In the genomic region with DNA sequence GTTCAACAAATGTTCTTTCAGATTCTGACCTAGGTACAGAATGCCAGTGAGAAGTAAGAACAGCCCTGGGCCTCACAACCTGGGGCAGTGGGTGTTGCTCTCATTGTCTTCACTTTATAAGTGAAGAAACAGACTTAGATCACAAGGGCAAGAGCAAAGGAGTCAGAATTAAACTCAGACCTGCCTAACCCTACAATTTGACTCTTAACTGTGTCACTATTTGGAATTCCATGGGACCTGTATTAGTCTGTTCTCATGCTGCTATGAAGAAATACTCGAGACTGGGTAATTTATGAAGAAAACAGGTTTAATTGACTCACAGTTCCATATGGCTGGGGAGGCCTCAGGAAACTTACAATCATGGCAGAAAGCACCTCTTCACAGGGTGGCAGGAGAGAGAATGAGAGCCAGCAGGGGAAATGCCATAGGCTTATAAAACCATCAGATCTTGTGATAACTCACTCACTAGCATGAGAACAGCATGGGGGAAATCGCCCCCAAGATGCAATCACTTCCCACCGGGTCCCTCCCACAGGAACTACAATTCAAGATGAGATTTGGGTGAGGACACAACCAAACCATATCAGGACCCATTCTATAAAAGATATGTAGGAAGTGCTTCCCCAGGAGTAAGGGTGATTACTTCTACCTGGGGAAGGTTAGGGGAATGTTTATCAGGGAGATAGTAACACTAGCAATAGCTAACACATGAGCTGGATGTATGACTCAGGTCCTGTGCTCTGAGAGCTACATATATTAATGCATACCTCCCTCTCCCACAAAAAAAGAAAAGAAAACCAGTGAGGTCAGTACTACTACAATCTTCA, we compare ENCODE assay signal across 12 cellular contexts.
DNase-seq lines count a peak whose midpoint lies in the region; FAIRE-seq and TF ChIP-seq lines count a peak whose summit lies in the region.
"Had no signal": no experiment of that assay in that cellular context is flagged by ENCODE, and none has a peak within 500 bp of the region (broad histone marks: within the 10 kb centered on the region; RNA-seq: fewer than 3 reads in every experiment).

No MANE protein-coding gene starts in this region.

- FAIRE-seq in keratinocyte (lab: Jason Lieb, UNC) (no peak), GM19239 (lab: Jason Lieb, UNC) (no peak)
- FAIRE-seq: kidney had no signal

- no peaks in the 10 kb centered on the region for H3K9me3 ChIP-seq in keratinocyte (ENCODE audit: control insufficient read depth, low read depth, low read length)

- no peaks in the 10 kb centered on the region for H3K79me2 ChIP-seq in keratinocyte (ENCODE audit: control insufficient read depth, insufficient read depth, low read length)

- TF ChIP-seq CTCF in Calu3 (IDR thresholded peaks at IDR 0.05; ENCODE audit: unreplicated experiment) (no peak), keratinocyte (optimal IDR thresholded peaks at IDR 0.05 in 1 of 3, IDR thresholded peaks at IDR 0.05 in 1 of 3, conservative IDR thresholded peaks at IDR 0.05 in 1 of 3; ENCODE audit: extremely low read depth in 1 of 3, insufficient read depth in 2 of 3, low read length in 3 of 3) (no peak)

- peak overlapping the region; percentile 80 for H3K27ac Mint-ChIP-seq in Calu3 (ENCODE audit: unreplicated experiment)

- H3K4me1 Mint-ChIP-seq in Calu3 (ENCODE audit: low read depth, unreplicated experiment) = peaks cover 86% of the 10 kb centered on the region

- CTCF ChIA-PET in Calu3 (lab: Charles Lee) = interaction anchor here (0.7 to 1.4 kb wide), 3 partner anchors 16 to 224 kb away, joined by 3 to 11 read pairs (median 3); no protein-coding TSS in a partner anchor

- intact Hi-C loops in Calu3 (cut with micrococcal nuclease; ENCODE audit: unreplicated experiment) = no loop called here

- H3K36me3 ChIP-seq in keratinocyte (ENCODE audit: control insufficient read depth in 2 of 2, extremely low read depth in 1 of 2, insufficient read depth in 2 of 2, low read length in 2 of 2) = no peaks in the 10 kb centered on the region

- no peaks in the 10 kb centered on the region for H3K27me3 Mint-ChIP-seq in Calu3 (ENCODE audit: unreplicated experiment)

- no peaks in the 10 kb centered on the region for H3K27me3 ChIP-seq in keratinocyte (ENCODE audit: control insufficient read depth, extremely low read depth, insufficient read depth, low read length)

- peaks cover 67% of the 10 kb centered on the region for H3K36me3 Mint-ChIP-seq in Calu3 (ENCODE audit: insufficient read depth, unreplicated experiment)

- peak overlapping the region; percentile 26 for H3K9ac ChIP-seq in keratinocyte (ENCODE audit: control insufficient read depth, extremely low read depth, insufficient read depth, low read length)

- H3K9me3 Mint-ChIP-seq in Calu3 (ENCODE audit: low read depth, unreplicated experiment) = no peaks in the 10 kb centered on the region

- H3K4me3 ChIP-seq in keratinocyte (ENCODE audit: control insufficient read depth in 2 of 3, extremely low read depth in 1 of 3, insufficient read depth in 2 of 3, low read depth in 1 of 3, low read length in 3 of 3) = no peak overlapping the region

- H2AFZ ChIP-seq in keratinocyte (ENCODE audit: control insufficient read depth, low read length) = no peak overlapping the region

- BruUV-seq in Calu3 (replicated peaks; lab: Mats Ljungman, UMichigan) = TSS peak; percentile 54

- no peaks in the 10 kb centered on the region for H4K20me1 ChIP-seq in keratinocyte (ENCODE audit: control insufficient read depth, extremely low read depth, insufficient read depth, low read length)

- H3K9me1 ChIP-seq in keratinocyte (ENCODE audit: control insufficient read depth, extremely low read depth, insufficient read depth, low read length) = no peaks in the 10 kb centered on the region

- H3K4me2 ChIP-seq in keratinocyte (ENCODE audit: control insufficient read depth, extremely low read depth, insufficient read depth, low read depth, low read length) = peak overlapping the region; percentile 20

- dilution Hi-C loops in keratinocyte (cut with MboI; ENCODE audit: extremely low pct_ligation_motif_present, low sequenced_read_pairs) = no loop called here

- H3K4me3 Mint-ChIP-seq in Calu3 (ENCODE audit: low read depth, unreplicated experiment) = no peak overlapping the region

- H3K27ac ChIP-seq in keratinocyte (ENCODE audit: control insufficient read depth, insufficient read depth, low read length) = peak overlapping the region; percentile 80
- no peak overlapping the region for H3K27ac ChIP-seq in caudate nucleus (ENCODE audit: low read depth, low read length)

- DNase-seq in Calu3 = no peak
- DNase-seq in M059J (ENCODE audit: low read depth) = peak; percentile 86
- DNase-seq in amniotic stem cell (lab: John Stamatoyannopoulos, UW) = peak; percentile 26
- DNase-seq in keratinocyte (ENCODE audit: low read depth, low spot score) = no peak
- no peak for DNase-seq in stimulated activated CD4-positive, alpha-beta T cell treated with anti-CD3 and anti-CD28 coated beads, Interleukin-15, amount 100 ng/mL, for 24 hours
- DNase-seq in GM19239 (ENCODE audit: insufficient read length, low spot score) = no peak
- DNase-seq in caudate nucleus (lab: John Stamatoyannopoulos, UW) = no peak
- no peak for DNase-seq in NCI-H1048 (lab: John Stamatoyannopoulos, UW)
- DNase-seq: activated gamma-delta T cell treated with Interleukin-2 at 50 U/mL for 16 hours, AML-193, kidney, substantia nigra had no signal

- H3K4me1 ChIP-seq in keratinocyte (ENCODE audit: control insufficient read depth, extremely low read depth, insufficient read depth, low read length) = peaks cover 63% of the 10 kb centered on the region

Comparison
In these comparisons a context has a peak if more than half of its experiments do, and no peak if none do; other contexts are left out.
1. DNase-seq: peak in M059J (single experiment) and amniotic stem cell (single experiment); none in Calu3 (single experiment), keratinocyte (single experiment), stimulated activated CD4-positive, alpha-beta T cell treated with anti-CD3 and anti-CD28 coated beads, Interleukin-15, amount 100 ng/mL, for 24 hours (single experiment), GM19239 (single experiment), caudate nucleus (0 of 61) and NCI-H1048 (single experiment).